8 cellular contexts compared by ENCODE assay signal in the genomic region with DNA sequence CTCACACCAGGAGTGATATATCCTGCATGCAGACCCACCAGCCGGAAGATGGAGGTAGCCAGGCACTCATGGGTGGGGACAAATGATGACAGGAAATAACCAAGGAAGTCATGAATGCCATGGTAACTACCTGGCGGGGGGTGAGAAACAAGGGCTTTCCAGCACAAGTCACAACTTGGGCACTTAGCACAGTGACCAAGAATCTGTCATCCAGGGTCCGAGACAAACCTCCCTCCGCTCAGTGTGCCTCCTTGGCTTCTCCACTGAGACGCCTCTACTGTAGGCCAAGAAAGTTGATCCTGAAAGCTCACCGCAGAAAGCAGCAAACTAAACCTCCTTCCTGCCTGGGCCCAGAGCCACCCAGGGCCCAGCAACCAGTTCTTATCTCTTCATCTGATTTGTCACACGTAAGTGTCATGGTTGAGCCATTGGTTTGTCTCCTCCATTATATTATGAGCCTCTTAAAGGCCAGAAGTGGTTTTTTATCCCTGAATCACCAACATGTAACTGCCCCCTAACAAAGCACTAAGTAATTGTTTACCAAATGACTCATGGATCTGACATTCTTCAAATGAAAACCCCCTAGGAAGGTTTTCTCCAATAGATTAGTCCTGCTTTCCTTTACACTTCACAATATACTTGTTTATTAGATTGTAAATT.
A peak's percentile ranks its signal among the peaks of the same experiment; 100 is the strongest.
DNase-seq lines count a peak whose midpoint lies in the region; ATAC-seq and TF ChIP-seq lines count a peak whose summit lies in the region.

No MANE protein-coding gene starts in this region.

- H3K27ac ChIP-seq in caudate nucleus (ENCODE audit: low read depth, low read length) (peak overlapping the region; percentile 48), prostate gland (peak overlapping the region; percentile 20 to 42), colonic mucosa (no peak overlapping the region), upper lobe of right lung (no peak overlapping the region)

- H3K27me3 ChIP-seq in prostate gland (replicated peaks; ENCODE audit: insufficient read depth) (no peaks in the 10 kb centered on the region), colonic mucosa (no peaks in the 10 kb centered on the region), upper lobe of right lung (no peaks in the 10 kb centered on the region)

- intact Hi-C loops in prostate gland (cut with DNase I) (no loop called here), colonic mucosa (cut with DNase I) (no loop called here), upper lobe of right lung (cut with DNase I) (no loop called here), posterior vena cava (cut with DNase I) (loop anchor here in 1 of 2 donors (10.0 kb wide), 1 partner anchor 502 kb away; no protein-coding TSS in a partner anchor)

- H3K9ac ChIP-seq in colonic mucosa (ENCODE audit: low read depth in 2 of 2, low read length in 2 of 2): no peak overlapping the region

- no peak for ATAC-seq in upper lobe of right lung

- peak; percentile 90 for DNase-seq in HS-27A (ENCODE audit: low read depth)
- DNase-seq in T1000 (lab: John Stamatoyannopoulos, UW): peak; percentile 73
- no peak for DNase-seq in caudate nucleus (lab: John Stamatoyannopoulos, UW)
- peak; percentile 41 for DNase-seq in prostate gland (ENCODE audit: low spot score)
- DNase-seq in colonic mucosa: no peak
- DNase-seq in upper lobe of right lung: no peak
- DNase-seq in posterior vena cava (ENCODE audit: low spot score): no peak
- no peak for DNase-seq in pons (ENCODE audit: low spot score)

- H3K4me1 ChIP-seq in prostate gland (replicated peaks) (peaks cover 2% of the 10 kb centered on the region), colonic mucosa (no peaks in the 10 kb centered on the region), upper lobe of right lung (peaks cover 14% of the 10 kb centered on the region)

- H3K36me3 ChIP-seq in prostate gland (no peaks in the 10 kb centered on the region), colonic mucosa (no peaks in the 10 kb centered on the region), upper lobe of right lung (no peaks in the 10 kb centered on the region)

- WGBS in prostate gland: 39% methylated on average over 7 of the region's 7 CpGs

- no peaks in the 10 kb centered on the region for H3K9me3 ChIP-seq in prostate gland
- H3K9me3 ChIP-seq in colonic mucosa: no peaks in the 10 kb centered on the region
- H3K9me3 ChIP-seq in upper lobe of right lung: no peaks in the 10 kb centered on the region

- no peak overlapping the region for H3K4me3 ChIP-seq in prostate gland
- H3K4me3 ChIP-seq in colonic mucosa: no peak overlapping the region
- no peak overlapping the region for H3K4me3 ChIP-seq in upper lobe of right lung

- no peak for TF ChIP-seq POLR2A in prostate gland (IDR thresholded peaks at IDR 0.05)

- TF ChIP-seq CTCF in prostate gland (IDR thresholded peaks at IDR 0.05) (no peak), colonic mucosa (IDR thresholded peaks at IDR 0.05) (no peak), upper lobe of right lung (IDR thresholded peaks at IDR 0.05) (no peak)

Comparison
In these comparisons a context has a peak if more than half of its experiments do, and no peak if none do; other contexts are left out.
1. DNase-seq: peak in HS-27A (single experiment), T1000 (single experiment) and prostate gland (single experiment); none in caudate nucleus (0 of 61), colonic mucosa (single experiment), upper lobe of right lung (single experiment), posterior vena cava (single experiment) and pons (single experiment).
2. H3K27ac ChIP-seq: peak in caudate nucleus (single experiment) and prostate gland (2 of 2); none in colonic mucosa (single experiment) and upper lobe of right lung (single experiment).